Comparison of ENCODE assay signal across 13 cellular contexts in the genomic region with DNA sequence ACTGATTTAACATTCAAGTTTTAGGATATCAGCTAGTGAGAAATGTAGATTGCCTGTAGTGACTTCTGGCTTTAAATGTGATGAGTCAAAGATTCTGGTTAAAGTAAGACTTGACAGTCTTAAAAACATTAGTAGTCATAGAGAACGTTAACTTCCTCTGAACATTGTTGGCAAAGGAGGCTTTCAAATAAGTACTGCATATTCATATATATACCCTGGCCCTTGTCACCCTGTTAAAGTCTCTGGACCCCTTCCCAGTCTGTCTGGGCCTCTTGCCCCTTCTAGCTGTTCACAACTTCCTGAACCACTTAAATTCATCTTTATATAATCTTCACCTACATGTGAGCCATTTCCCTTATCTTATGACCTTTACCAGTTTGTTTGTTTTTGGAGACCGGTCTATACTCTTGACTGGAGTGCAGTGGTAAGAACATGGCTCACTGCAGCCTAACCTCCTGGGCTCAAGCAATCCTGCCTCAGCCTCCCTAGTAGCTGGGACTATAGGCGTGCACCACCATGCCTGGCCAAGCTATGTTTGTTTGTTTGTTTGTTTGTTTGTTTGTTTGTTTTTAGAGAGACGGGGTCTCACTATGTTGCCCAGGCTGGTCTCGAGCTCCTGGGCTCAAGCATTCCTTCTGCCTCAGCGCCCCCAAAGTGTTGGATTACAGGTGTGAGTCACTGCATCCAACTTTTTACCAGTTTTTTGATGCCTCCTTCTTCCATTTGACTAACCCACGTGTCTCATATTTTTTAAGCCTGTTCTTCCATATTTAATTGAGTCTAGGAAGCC.
DNase-seq lines count a peak whose midpoint lies in the region; ATAC-seq, FAIRE-seq and TF ChIP-seq lines count a peak whose summit lies in the region.
"Had no signal": no experiment of that assay in that cellular context is flagged by ENCODE, and none has a peak within 500 bp of the region (broad histone marks: within the 10 kb centered on the region; RNA-seq: fewer than 3 reads in every experiment).

No MANE protein-coding gene starts in this region.

- intact Hi-C loops in dorsolateral prefrontal cortex (cut with DNase I), result no loop called here
- intact Hi-C loops in pancreas (cut with DNase I), result no loop called here

- ATAC-seq in pancreas, result peak in 3 of 4 donors; percentile 11 to 59 (median 16)
- ATAC-seq in HG03039 (IDR thresholded peaks at IDR 0.05; ENCODE audit: unreplicated experiment), result no peak

- H3K36me3 ChIP-seq in MG63, result peaks cover 30% of the 10 kb centered on the region
- H3K36me3 ChIP-seq in pancreas, result peaks cover 0 to 17% (median 0%) of the 10 kb centered on the region in 3 donors

- peaks cover 0 to 8% (median 0%) of the 10 kb centered on the region in 3 donors for H3K4me1 ChIP-seq in pancreas

- peak overlapping the region; percentile 89 to 100 (median 97) for H3K27ac ChIP-seq in dorsolateral prefrontal cortex
- peak overlapping the region in 1 of 4 donors; percentile 17 for H3K27ac ChIP-seq in pancreas

- no peak for TF ChIP-seq CTCF in dorsolateral prefrontal cortex (IDR thresholded peaks at IDR 0.05 in 54 of 56, conservative IDR thresholded peaks at IDR 0.05 in 2 of 56; ENCODE audit: low read depth in 1 of 56, partially characterized antibody in 56 of 56)
- TF ChIP-seq CTCF in pancreas (IDR thresholded peaks at IDR 0.05), result no peak

- FAIRE-seq in pancreas (lab: Jason Lieb, UNC), result no peak
- FAIRE-seq: bronchial epithelial cell, H54 had no signal

- in situ Hi-C loops in Caki2 (cut with HindIII; ENCODE audit: low pct_unique_long_range_greater_than_20kb, low sequenced_read_pairs), result no loop called here

- DNase-seq in Caki2 (ENCODE audit: low read depth) (peak; percentile 31), MG63 (peak; percentile 87), dorsolateral prefrontal cortex (no peak), pancreas (no peak), DMS 273 (lab: John Stamatoyannopoulos, UW; ENCODE audit: unreplicated experiment) (no peak), SHP77 treated with DMSO at 0.1 percent for 48 hours (lab: John Stamatoyannopoulos, UW) (no peak), NCI-H524 (lab: John Stamatoyannopoulos, UW) (no peak)
- DNase-seq: activated CD4-positive, CD25-positive, alpha-beta regulatory T cell; DMS53; NCI-H1105 treated with DMSO at 0.1 percent for 48 hours had no signal

- WGBS in pancreas, 2 donors, result 72 to 77% methylated on average over 7 of the region's 7 CpGs

- no peaks in the 10 kb centered on the region for H3K27me3 ChIP-seq in MG63
- no peaks in the 10 kb centered on the region for H3K27me3 ChIP-seq in dorsolateral prefrontal cortex
- no peaks in the 10 kb centered on the region for H3K27me3 ChIP-seq in pancreas

- no peaks in the 10 kb centered on the region for H3K9me3 ChIP-seq in MG63
- H3K9me3 ChIP-seq in pancreas, result no peaks in the 10 kb centered on the region

- H3K4me3 ChIP-seq in MG63 (no peak overlapping the region), dorsolateral prefrontal cortex (no peak overlapping the region), pancreas (no peak overlapping the region)

Comparison
In these comparisons a context has a peak if more than half of its experiments do, and no peak if none do; other contexts are left out.
1. DNase-seq: peak in Caki2 (single experiment) and MG63 (single experiment); none in dorsolateral prefrontal cortex (0 of 10), pancreas (0 of 6), DMS 273 (single experiment), SHP77 treated with DMSO at 0.1 percent for 48 hours (single experiment) and NCI-H524 (0 of 2).